ENCODE assay signal across 14 cellular contexts in the genomic region with DNA sequence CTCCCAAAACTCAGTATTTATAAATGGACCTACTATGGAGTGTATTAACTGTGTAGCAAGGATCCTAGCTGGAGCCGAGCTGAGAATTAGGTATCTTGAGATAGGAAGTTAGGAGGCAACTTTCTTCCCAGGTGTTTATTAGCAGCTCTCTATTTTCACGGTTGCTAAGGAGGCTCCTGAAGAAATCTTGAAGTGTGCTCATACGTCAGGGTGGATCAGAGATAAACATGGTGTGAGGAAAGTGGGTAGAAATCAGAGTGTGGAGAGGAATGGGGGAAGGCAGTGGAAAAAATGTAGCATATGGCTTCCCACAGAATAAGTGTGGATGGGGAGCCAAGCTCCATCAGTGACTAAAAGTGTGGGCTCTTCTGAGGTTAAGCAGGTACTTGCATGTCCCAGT.
"Had no signal": no experiment of that assay in that cellular context is flagged by ENCODE, and none has a peak within 500 bp of the region (broad histone marks: within the 10 kb centered on the region; RNA-seq: fewer than 3 reads in every experiment).

No MANE protein-coding gene starts in this region.

- H3K4me3 ChIP-seq: gastroesophageal sphincter, left ventricle myocardium inferior, lung, ovary had no signal

- DNase-seq: effector memory CD4-positive, alpha-beta T cell; glutamatergic neuron; islet precursor cell; left ventricle myocardium inferior; naive thymus-derived CD4-positive, alpha-beta T cell; ovary; right cardiac atrium; small intestine; stimulated activated CD4-positive, alpha-beta T cell treated with anti-CD3 and anti-CD28 coated beads, Interleukin-12 subunit alpha, Interleukin-12 subunit beta, amount 100 ng/mL, for 4 hours; stimulated activated naive CD4-positive, alpha-beta T cell had no signal

- H3K4me1 ChIP-seq: gastroesophageal sphincter, left ventricle myocardium inferior had no signal

- H3K27me3 ChIP-seq: gastroesophageal sphincter, neutrophil, ovary had no signal

- H3K27ac ChIP-seq: gastroesophageal sphincter, left ventricle myocardium inferior, neutrophil, ovary had no signal

- H3K36me3 ChIP-seq: gastroesophageal sphincter, left ventricle myocardium inferior, neutrophil, ovary had no signal

- ATAC-seq: esophagus mucosa; gastroesophageal sphincter; naive thymus-derived CD4-positive, alpha-beta T cell; right cardiac atrium had no signal

- H3K9me3 ChIP-seq: gastroesophageal sphincter, left ventricle myocardium inferior, neutrophil, ovary had no signal
